Comparison of ENCODE assay signal across 20 cellular contexts in the genomic region with DNA sequence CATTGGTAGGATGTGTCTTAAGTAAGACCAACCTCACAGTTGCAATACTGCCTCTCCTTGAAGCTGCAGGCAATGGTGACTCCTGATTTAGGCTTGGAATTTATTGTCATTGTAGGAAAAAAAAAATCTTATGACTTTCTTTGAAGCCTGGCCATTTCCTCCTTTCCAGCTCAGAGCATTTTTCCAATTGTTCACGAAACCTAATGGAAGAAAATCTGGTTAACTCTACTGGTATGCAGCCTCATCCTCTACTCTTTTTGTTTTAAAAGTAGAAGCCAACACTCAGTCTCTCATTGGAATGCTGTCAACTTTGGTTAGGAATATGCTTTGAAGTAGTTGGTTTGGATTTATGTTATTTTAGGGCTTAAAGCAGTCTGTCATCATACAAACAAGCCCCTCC.
DNase-seq lines count a peak whose midpoint lies in the region; ATAC-seq, FAIRE-seq and TF ChIP-seq lines count a peak whose summit lies in the region.
"Had no signal": no experiment of that assay in that cellular context is flagged by ENCODE, and none has a peak within 500 bp of the region (broad histone marks: within the 10 kb centered on the region; RNA-seq: fewer than 3 reads in every experiment).

No MANE protein-coding gene starts in this region.

- H3K36me3 ChIP-seq in astrocyte (ENCODE audit: insufficient read depth, low read length): no peaks in the 10 kb centered on the region
- no peaks in the 10 kb centered on the region for H3K36me3 ChIP-seq in neuronal stem cell (replicated peaks in 1 of 2; ENCODE audit: control insufficient read depth in 2 of 2, insufficient read depth in 2 of 2, low read length in 2 of 2)
- no peaks in the 10 kb centered on the region for H3K36me3 ChIP-seq in PC-9 (ENCODE audit: low read depth)
- H3K36me3 ChIP-seq: BE2C had no signal

- no peak overlapping the region for H2BK12ac ChIP-seq in neuronal stem cell (ENCODE audit: low read length)

- no peaks in the 10 kb centered on the region for H3F3A ChIP-seq in PC-9 (ENCODE audit: insufficient read depth, low read depth)

- H3K4me2 ChIP-seq in astrocyte (ENCODE audit: low read length): peak overlapping the region; percentile 64
- no peak overlapping the region for H3K4me2 ChIP-seq in neuronal stem cell (ENCODE audit: insufficient read depth, low read length, poor library complexity, severe bottlenecking)
- H3K4me2 ChIP-seq in PC-9: no peak overlapping the region
- H3K4me2 ChIP-seq: GM23338, KMS-11 had no signal

- H2AFZ ChIP-seq in astrocyte (ENCODE audit: low read depth, low read length) (no peak overlapping the region), neuronal stem cell (ENCODE audit: low read length) (no peak overlapping the region), PC-9 (no peak overlapping the region)
- H2AFZ ChIP-seq: GM23338 had no signal

- WGBS in neuronal stem cell (ENCODE audit: extremely low coverage in 2 of 2, insufficient read length in 2 of 2, insufficient replicate concordance in 1 of 2), 2 donors: no CpG with 5 or more reads among the region's 1 CpG

- POLR2A ChIA-PET in PC-9 (lab: Charles Lee; ENCODE audit: unreplicated experiment): no interaction called here

- no TSS peak for BruUV-seq in PC-9 (replicated peaks; lab: Mats Ljungman, UMichigan)

- H2AK5ac ChIP-seq in neuronal stem cell (ENCODE audit: low read depth, low read length): no peak overlapping the region

- H3K4me1 ChIP-seq in astrocyte (ENCODE audit: insufficient read depth, low read length) (peaks cover 15% of the 10 kb centered on the region), neuronal stem cell (ENCODE audit: control insufficient read depth in 2 of 2, insufficient read depth in 1 of 2, low read depth in 1 of 2, low read length in 2 of 2) (no peaks in the 10 kb centered on the region), PC-9 (replicated peaks; ENCODE audit: insufficient read depth) (no peaks in the 10 kb centered on the region)
- H3K4me1 ChIP-seq: BE2C had no signal

- H2BK120ac ChIP-seq in neuronal stem cell (ENCODE audit: low read depth, low read length): no peak overlapping the region

- H4K20me1 ChIP-seq in astrocyte (ENCODE audit: insufficient read depth, low read length) (no peaks in the 10 kb centered on the region), PC-9 (ENCODE audit: insufficient read depth) (no peaks in the 10 kb centered on the region)

- peak overlapping the region; percentile 66 for H3K27ac Mint-ChIP-seq in astrocyte (ENCODE audit: unreplicated experiment)
- H3K27ac Mint-ChIP-seq: CD4-positive, alpha-beta memory T cell; GM23338 had no signal

- CTCF ChIA-PET in PC-9 (lab: Charles Lee): no interaction called here

- H3K27ac ChIP-seq in astrocyte (ENCODE audit: low read depth, low read length) (peak overlapping the region; percentile 41), neuronal stem cell (replicated peaks; ENCODE audit: low read length) (no peak overlapping the region), PC-9 (no peak overlapping the region)
- H3K27ac ChIP-seq: C4-2B, KMS-11 had no signal

- ATAC-seq in GM19463 (IDR thresholded peaks at IDR 0.05; ENCODE audit: unreplicated experiment): no peak
- ATAC-seq: GM23338, HepG2 had no signal

- H2BK15ac ChIP-seq in neuronal stem cell (ENCODE audit: low read length): no peak overlapping the region

- H3K9me3 Mint-ChIP-seq in astrocyte (ENCODE audit: unreplicated experiment): no peaks in the 10 kb centered on the region
- H3K9me3 Mint-ChIP-seq: CD4-positive, alpha-beta memory T cell; GM23338 had no signal

- H3K9ac ChIP-seq in astrocyte (ENCODE audit: low read length) (peak overlapping the region; percentile 32), neuronal stem cell (ENCODE audit: low read depth, low read length, poor library complexity) (no peak overlapping the region)
- H3K9ac ChIP-seq: KMS-11 had no signal

- intact Hi-C loops in PC-9 (cut with micrococcal nuclease; ENCODE audit: unreplicated experiment): no loop called here

- H3K4me3 Mint-ChIP-seq in astrocyte (ENCODE audit: unreplicated experiment): no peak overlapping the region
- H3K4me3 Mint-ChIP-seq: CD4-positive, alpha-beta memory T cell; GM23338 had no signal

- H3K23ac ChIP-seq in neuronal stem cell (ENCODE audit: low read depth, low read length, poor library complexity): no peak overlapping the region

- H3K18ac ChIP-seq in neuronal stem cell (ENCODE audit: low read length): no peak overlapping the region

- H3K79me1 ChIP-seq in neuronal stem cell (ENCODE audit: low read depth, low read length): no peaks in the 10 kb centered on the region

- no peaks in the 10 kb centered on the region for H3K36me3 Mint-ChIP-seq in astrocyte (ENCODE audit: low read depth, unreplicated experiment)
- H3K36me3 Mint-ChIP-seq: CD4-positive, alpha-beta memory T cell had no signal

- H3K27me3 ChIP-seq in astrocyte (ENCODE audit: insufficient read depth, low read length): no peaks in the 10 kb centered on the region
- no peaks in the 10 kb centered on the region for H3K27me3 ChIP-seq in neuronal stem cell (ENCODE audit: control insufficient read depth in 3 of 3, insufficient read depth in 3 of 3, low read depth in 1 of 3, low read length in 3 of 3)
- H3K27me3 ChIP-seq in PC-9 (ENCODE audit: insufficient read depth, low read depth): no peaks in the 10 kb centered on the region
- H3K27me3 ChIP-seq: BE2C had no signal

- no peak for TF ChIP-seq CTCF in astrocyte (IDR thresholded peaks at IDR 0.05; ENCODE audit: insufficient read depth, low read depth, low read length)
- TF ChIP-seq CTCF in PC-9 (conservative IDR thresholded peaks at IDR 0.05): no peak

- no peaks in the 10 kb centered on the region for H3K9me2 ChIP-seq in PC-9 (ENCODE audit: insufficient read depth)

- no peak overlapping the region for H3K4me3 ChIP-seq in astrocyte (ENCODE audit: insufficient read depth, low read depth, low read length)
- no peak overlapping the region for H3K4me3 ChIP-seq in neuronal stem cell (ENCODE audit: low read length in 2 of 2)
- H3K4me3 ChIP-seq in PC-9: no peak overlapping the region
- H3K4me3 ChIP-seq: GM23338 had no signal

- no peaks in the 10 kb centered on the region for H3K27me3 Mint-ChIP-seq in astrocyte (ENCODE audit: low read depth, unreplicated experiment)
- H3K27me3 Mint-ChIP-seq: CD4-positive, alpha-beta memory T cell had no signal

- H3K4me1 Mint-ChIP-seq in astrocyte (ENCODE audit: low read depth, unreplicated experiment): peaks cover 11% of the 10 kb centered on the region
- H3K4me1 Mint-ChIP-seq: CD4-positive, alpha-beta memory T cell; GM23338 had no signal

- no peak overlapping the region for H4K91ac ChIP-seq in neuronal stem cell (ENCODE audit: low read depth, low read length, poor library complexity)

- no peaks in the 10 kb centered on the region for H3K79me2 ChIP-seq in astrocyte (ENCODE audit: insufficient read depth, low read length)
- H3K79me2 ChIP-seq in PC-9 (ENCODE audit: low read depth): no peaks in the 10 kb centered on the region

- H2BK5ac ChIP-seq in neuronal stem cell (ENCODE audit: low read length): no peak overlapping the region

- DNase-seq in EH (ENCODE audit: low read depth) (peak; percentile 77), astrocyte (ENCODE audit: low read depth) (no peak), medulla oblongata (ENCODE audit: extremely low spot score) (peak; percentile 5), neuronal stem cell (ENCODE audit: low spot score) (no peak), PC-9 (no peak)
- no peak for DNase-seq in activated effector memory CD4-positive, alpha-beta T cell treated with anti-CD3 and anti-CD28 coated beads, Interleukin-2, amount 50 U/mL, for 16 hours
- DNase-seq: ACHN; BE2C; CD4-positive, alpha-beta memory T cell; COR-L47; DMS153; DMS79 treated with DMSO at 0.1 percent for 48 hours; GDM1; H7 had no signal

- H3K9me3 ChIP-seq in astrocyte (ENCODE audit: insufficient read depth, low read depth, low read length): no peaks in the 10 kb centered on the region
- no peaks in the 10 kb centered on the region for H3K9me3 ChIP-seq in neuronal stem cell (replicated peaks in 1 of 2; ENCODE audit: control insufficient read depth in 2 of 2, insufficient read depth in 1 of 2, low read depth in 1 of 2, low read length in 2 of 2)
- H3K9me3 ChIP-seq in PC-9 (ENCODE audit: insufficient read depth, low read depth): no peaks in the 10 kb centered on the region
- H3K9me3 ChIP-seq: BE2C had no signal

- no peak overlapping the region for H3K4ac ChIP-seq in neuronal stem cell (ENCODE audit: low read length)

- no peak overlapping the region for H4K8ac ChIP-seq in neuronal stem cell (ENCODE audit: low read depth, low read length)

- no peak overlapping the region for H3K14ac ChIP-seq in neuronal stem cell (ENCODE audit: low read length)

- FAIRE-seq in astrocyte (lab: Jason Lieb, UNC): no peak
- FAIRE-seq: D721Med, HepG2 had no signal

Comparison
In these comparisons a context has a peak if more than half of its experiments do, and no peak if none do; other contexts are left out.
1. DNase-seq: peak in EH (single experiment) and medulla oblongata (single experiment); none in astrocyte (single experiment), neuronal stem cell (single experiment), activated effector memory CD4-positive, alpha-beta T cell treated with anti-CD3 and anti-CD28 coated beads, Interleukin-2, amount 50 U/mL, for 16 hours (single experiment) and PC-9 (0 of 2).